Comparison of ENCODE assay signal across 9 cellular contexts in genomic region chr16:56965939-56966515, GRCh38. TPM values are rescaled to one million over a fixed set of nuclear protein-coding genes. Genes with fewer than 3 reads are reported as not detected.
A peak's percentile ranks its signal among the peaks of the same experiment; 100 is the strongest.
DNase-seq lines count a peak whose midpoint lies in the region; ATAC-seq, FAIRE-seq and TF ChIP-seq lines count a peak whose summit lies in the region.
"Had no signal": no experiment of that assay in that cellular context is flagged by ENCODE, and none has a peak within 500 bp of the region (broad histone marks: within the 10 kb centered on the region; RNA-seq: fewer than 3 reads in every experiment).

No MANE protein-coding gene starts in this region.

- H3K36me3 ChIP-seq in RWPE2 (ENCODE audit: low read depth) = no peaks in the 10 kb centered on the region
- H3K36me3 ChIP-seq in esophagus squamous epithelium = no peaks in the 10 kb centered on the region
- H3K36me3 ChIP-seq in spleen = peaks cover 0 to 2% (median 0%) of the 10 kb centered on the region in 6 donors

- intact Hi-C loops in esophagus squamous epithelium (cut with DNase I) = no loop called here
- intact Hi-C loops in spleen (cut with DNase I; ENCODE audit: low total_unique reads) = loop anchor here (10.0 kb wide), 2 partner anchors 79 to 209 kb away; no protein-coding TSS in a partner anchor

- H3K27ac ChIP-seq in RWPE2 (ENCODE audit: poor library complexity, severe bottlenecking) (peak overlapping the region; percentile 24), esophagus squamous epithelium (peak overlapping the region; percentile 14 to 44 (median 40)), spleen (peak overlapping the region in 7 of 8 donors; percentile 51 to 77 (median 56))

- no peaks in the 10 kb centered on the region for H3K36me3 Mint-ChIP-seq in activated T-cell treated with anti-CD3 and anti-CD28 coated beads, Interleukin-2, amount 50 U/mL, for 24 hours (ENCODE audit: low read depth)

- H3K9me3 ChIP-seq in RWPE2 (ENCODE audit: severe bottlenecking) = peaks cover 3% of the 10 kb centered on the region
- no peaks in the 10 kb centered on the region for H3K9me3 ChIP-seq in esophagus squamous epithelium
- H3K9me3 ChIP-seq in spleen = no peaks in the 10 kb centered on the region

- peak overlapping the region; percentile 91 for H3K27ac Mint-ChIP-seq in activated T-cell treated with anti-CD3 and anti-CD28 coated beads, Interleukin-2, amount 50 U/mL, for 24 hours

- no peak for DNase-seq in activated T-cell treated with anti-CD3 and anti-CD28 coated beads, Interleukin-2, amount 50 U/mL, for 24 hours
- no peak for DNase-seq in activated T-cell treated with anti-CD3 and anti-CD28 coated beads, Interleukin-2, amount 50 U/mL, for 1 hour
- DNase-seq in RWPE2 (ENCODE audit: low spot score) (no peak), esophagus squamous epithelium (lab: John Stamatoyannopoulos, UW) (no peak), spleen (no peak), urothelium cell line (ENCODE audit: low spot score) (no peak)

- no peaks in the 10 kb centered on the region for H3K27me3 Mint-ChIP-seq in activated T-cell treated with anti-CD3 and anti-CD28 coated beads, Interleukin-2, amount 50 U/mL, for 24 hours

- TF ChIP-seq POLR2A in esophagus squamous epithelium (IDR thresholded peaks at IDR 0.05) = no peak
- TF ChIP-seq POLR2A in spleen (IDR thresholded peaks at IDR 0.05) = no peak

- no peak for ATAC-seq in RWPE2 (ENCODE audit: low read depth)
- ATAC-seq in GM19328 (IDR thresholded peaks at IDR 0.05; ENCODE audit: unreplicated experiment) = no peak
- ATAC-seq in GM18868 (IDR thresholded peaks at IDR 0.05; ENCODE audit: unreplicated experiment) = no peak

- WGBS in esophagus squamous epithelium, 2 donors = 63 to 75% methylated on average over 5 of the region's 5 CpGs
- WGBS in spleen, 5 donors = 57 to 81% (median 66%) methylated on average over 5 of the region's 5 CpGs

- H3K27me3 ChIP-seq in RWPE2 (ENCODE audit: insufficient read depth, poor library complexity, severe bottlenecking) = no peaks in the 10 kb centered on the region
- peaks cover 0 to 9% (median 0%) of the 10 kb centered on the region in 4 donors for H3K27me3 ChIP-seq in esophagus squamous epithelium
- H3K27me3 ChIP-seq in spleen (replicated peaks in 1 of 7) = no peaks in the 10 kb centered on the region

- no peak overlapping the region for H3K4me3 ChIP-seq in RWPE2 (ENCODE audit: severe bottlenecking)
- no peak overlapping the region for H3K4me3 ChIP-seq in esophagus squamous epithelium
- H3K4me3 ChIP-seq in spleen = no peak overlapping the region

- no peak for FAIRE-seq in urothelium cell line (lab: Jason Lieb, UNC)

- TF ChIP-seq CTCF in RWPE2 (IDR thresholded peaks at IDR 0.05; ENCODE audit: poor library complexity, severe bottlenecking) = no peak
- no peak for TF ChIP-seq CTCF in esophagus squamous epithelium (IDR thresholded peaks at IDR 0.05)
- TF ChIP-seq CTCF in spleen (IDR thresholded peaks at IDR 0.05 in 8 of 11, conservative IDR thresholded peaks at IDR 0.05 in 3 of 11) = no peak

- H3K9me3 Mint-ChIP-seq in activated T-cell treated with anti-CD3 and anti-CD28 coated beads, Interleukin-2, amount 50 U/mL, for 24 hours = no peaks in the 10 kb centered on the region

- no peak overlapping the region for H3K4me3 Mint-ChIP-seq in activated T-cell treated with anti-CD3 and anti-CD28 coated beads, Interleukin-2, amount 50 U/mL, for 24 hours

- peaks cover 22% of the 10 kb centered on the region for H3K4me1 Mint-ChIP-seq in activated T-cell treated with anti-CD3 and anti-CD28 coated beads, Interleukin-2, amount 50 U/mL, for 24 hours (ENCODE audit: low read depth)

- H3K4me1 ChIP-seq in RWPE2 (ENCODE audit: insufficient read depth, poor library complexity, severe bottlenecking) (peaks cover 8% of the 10 kb centered on the region), esophagus squamous epithelium (peaks cover 6 to 32% (median 19%) of the 10 kb centered on the region in 3 donors), spleen (peaks cover 25 to 82% (median 60%) of the 10 kb centered on the region in 6 donors)

RNA-seq across cellular contexts. Expression of gene CETP, which starts 4.3 kb away (rescaled TPM):
- total RNA-seq in esophagus squamous epithelium = under 1 TPM in 3 of 4 donors, not detected in 1; 0.19 to 0.32 (median 0.31) TPM
- total RNA-seq in spleen = 10 to 100 TPM; 15.4 to 73.8 (median 34.5) TPM
- 10 to 100 TPM in 1 of 3 donors, 1 to 10 TPM in 2; 7.6 to 13.8 (median 9.8) TPM for polyA plus RNA-seq in spleen
- total RNA-seq: HT1080 had no signal

RNA-seq across cellular contexts. Expression of gene NLRC5, which starts 23.3 kb away (rescaled TPM):
- total RNA-seq in esophagus squamous epithelium (10 to 100 TPM in 3 of 4 donors, 1 to 10 TPM in 1; 7.7 to 25.2 (median 14.1) TPM), spleen (100 to 1,000 TPM; 206 to 401 (median 237) TPM)
- polyA plus RNA-seq in spleen = 100 to 1,000 TPM in 2 of 3 donors, 10 to 100 TPM in 1; 52.0 to 175 (median 161) TPM

RNA-seq across cellular contexts. Expression of gene HERPUD1, which starts 34.1 kb away (rescaled TPM):
- total RNA-seq in esophagus squamous epithelium (10 to 100 TPM; 40.6 to 81.3 (median 43.9) TPM), spleen (100 to 1,000 TPM; 162 to 370 (median 205) TPM)
- polyA plus RNA-seq in spleen = 100 to 1,000 TPM in 1 of 3 donors, 10 to 100 TPM in 2; 84.1 to 105 (median 92.5) TPM

Comparison
In these comparisons a context has a peak if more than half of its experiments do, and no peak if none do; other contexts are left out.
1. RNA of gene CETP, which starts 4.3 kb away (total RNA-seq): 15.4 to 73.8 TPM in spleen; 0.19 to 0.32 TPM in esophagus squamous epithelium; every median in the first group is over 10 times any median in the second.
2. RNA of gene NLRC5, which starts 23.3 kb away (total RNA-seq): 206 to 401 TPM in spleen; 7.7 to 25.2 TPM in esophagus squamous epithelium; every median in the first group is over 4 times any median in the second.
3. Peak in every context shown above with its lines, with median percentiles within 50 percentile points of each other: H3K27ac ChIP-seq.